ENCODE assay signal across 16 cellular contexts in the genomic region with DNA sequence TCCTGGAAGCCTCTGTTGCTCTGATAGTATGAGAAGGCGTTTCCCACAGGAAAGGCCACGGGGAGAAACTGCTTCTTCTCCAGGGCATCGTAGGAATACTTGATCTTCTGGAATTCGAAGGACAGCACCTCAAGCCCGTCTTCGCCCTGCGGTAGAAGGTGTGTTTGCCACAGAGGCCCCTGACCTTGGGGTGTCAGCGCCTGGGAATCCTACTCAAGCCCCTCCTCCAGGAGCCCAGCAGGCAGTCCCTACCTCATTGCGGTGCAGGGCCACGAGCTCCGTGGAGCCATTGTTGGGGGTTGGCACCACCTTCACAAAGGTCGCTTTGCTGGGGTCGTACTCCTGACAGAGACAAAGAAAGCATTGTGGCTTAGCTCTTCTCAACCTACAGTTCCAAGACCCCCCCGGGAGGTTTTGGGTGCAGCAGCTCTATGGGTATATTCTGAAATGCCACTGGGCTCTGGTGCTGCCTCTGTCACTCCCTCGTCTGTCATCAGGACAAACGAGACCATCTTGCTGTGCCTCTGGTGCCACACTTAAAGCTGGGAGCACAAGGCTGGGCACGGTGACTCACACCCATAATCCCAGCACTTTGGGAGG. TPM values are rescaled to one million over a fixed set of nuclear protein-coding genes. Genes with fewer than 3 reads are reported as not detected.
DNase-seq lines count a peak whose midpoint lies in the region; ATAC-seq, FAIRE-seq and TF ChIP-seq lines count a peak whose summit lies in the region.
"Had no signal": no experiment of that assay in that cellular context is flagged by ENCODE, and none has a peak within 500 bp of the region (broad histone marks: within the 10 kb centered on the region; RNA-seq: fewer than 3 reads in every experiment).

No MANE protein-coding gene starts in this region.

- peaks cover 38% of the 10 kb centered on the region for H3K36me3 ChIP-seq in CD8-positive, alpha-beta T cell (ENCODE audit: insufficient read depth, low read length)
- H3K36me3 ChIP-seq in GM23338 (ENCODE audit: insufficient read depth), result peaks cover 22% of the 10 kb centered on the region; the same call in 1 of the 2 replicates
- H3K36me3 ChIP-seq in GM12878 (ENCODE audit: control insufficient read depth in 2 of 2, insufficient read depth in 2 of 2, low read length in 1 of 2), result peaks cover 30 to 37% of the 10 kb centered on the region in 2 experiments
- H3K36me3 ChIP-seq in osteoblast (ENCODE audit: insufficient read depth, low read length), result peaks cover 45% of the 10 kb centered on the region
- peaks cover 45 to 55% (median 54%) of the 10 kb centered on the region in 4 donors for H3K36me3 ChIP-seq in stomach

- H3K9me2 ChIP-seq in GM23338 (ENCODE audit: insufficient read depth), result no peaks in the 10 kb centered on the region

- H3K27ac Mint-ChIP-seq in CD8-positive, alpha-beta T cell, result peak overlapping the region; percentile 41
- H3K27ac Mint-ChIP-seq in GM23338, result peak overlapping the region; percentile 27; the same call in 1 of the 2 replicates
- H3K27ac Mint-ChIP-seq in CD4-positive, alpha-beta T cell, result no peak overlapping the region
- H3K27ac Mint-ChIP-seq: B cell had no signal

- H3K4me3 Mint-ChIP-seq in CD8-positive, alpha-beta T cell, result no peak overlapping the region
- no peak overlapping the region for H3K4me3 Mint-ChIP-seq in GM23338
- H3K4me3 Mint-ChIP-seq in CD4-positive, alpha-beta T cell, result no peak overlapping the region
- H3K4me3 Mint-ChIP-seq: B cell had no signal

- FAIRE-seq in GM12878 (lab: Jason Lieb, UNC), result no peak
- FAIRE-seq: HTR-8/SVneo had no signal

- H3F3A ChIP-seq in GM23338 (replicated peaks; ENCODE audit: low read depth), result peaks cover 12% of the 10 kb centered on the region; the same call in 1 of the 2 replicates

- H3K9me3 ChIP-seq in CD8-positive, alpha-beta T cell (ENCODE audit: low read length), result no peaks in the 10 kb centered on the region
- H3K9me3 ChIP-seq in GM12878 (replicated peaks; ENCODE audit: control insufficient read depth, insufficient read depth, low read length) (no peaks in the 10 kb centered on the region), osteoblast (ENCODE audit: low read depth, low read length) (no peaks in the 10 kb centered on the region), stomach (no peaks in the 10 kb centered on the region)
- no peaks in the 10 kb centered on the region for H3K9me3 ChIP-seq in CD4-positive, alpha-beta T cell (ENCODE audit: control insufficient read depth, low read length)

- H3K4me1 Mint-ChIP-seq in CD8-positive, alpha-beta T cell (ENCODE audit: low read depth), result peaks cover 27% of the 10 kb centered on the region
- H3K4me1 Mint-ChIP-seq in GM23338, result peaks cover 18% of the 10 kb centered on the region
- peaks cover 34% of the 10 kb centered on the region for H3K4me1 Mint-ChIP-seq in CD4-positive, alpha-beta T cell (ENCODE audit: low read depth)

- TF ChIP-seq EP300 in GM12878 (IDR thresholded peaks at IDR 0.05; ENCODE audit: borderline replicate concordance in 1 of 2, control insufficient read depth in 1 of 2, low read depth in 2 of 2, low read length in 2 of 2), result no peak
- TF ChIP-seq EP300 in stomach (IDR thresholded peaks at IDR 0.05), result no peak

- SMC1A ChIA-PET in GM12878 (lab: Charles Lee; ENCODE audit: uncharacterized antibody, unreplicated experiment), result interaction anchor here (0.8 kb wide), 1 partner anchor 16 kb away, joined by 3 read pairs; the partner anchor contains the start of gene GMIP

- no peaks in the 10 kb centered on the region for H3K27me3 Mint-ChIP-seq in CD8-positive, alpha-beta T cell (ENCODE audit: low read depth)
- H3K27me3 Mint-ChIP-seq in GM23338 (ENCODE audit: insufficient read depth, low read depth, poor library complexity), result peaks cover 10% of the 10 kb centered on the region
- H3K27me3 Mint-ChIP-seq in CD4-positive, alpha-beta T cell, result no peaks in the 10 kb centered on the region
- H3K27me3 Mint-ChIP-seq: B cell; CD4-positive, CD25-positive, alpha-beta regulatory T cell had no signal

- no peak overlapping the region; the same call in 1 of the 2 replicates for H3K9ac ChIP-seq in GM12878 (ENCODE audit: control insufficient read depth, insufficient read depth, low read length)

- in situ Hi-C loops in GM12878 (cut with MboI), result loop anchor here (10.0 kb wide), 1 partner anchor 1365 kb away; the partner anchor contains the start of gene ZNF430

- BruUV-seq in GM12878 (replicated peaks; lab: Mats Ljungman, UMichigan), result no TSS peak

- no peak for ATAC-seq in CD8-positive, alpha-beta T cell
- ATAC-seq in GM23338 (no peak), GM12878 (no peak), HG02763 (IDR thresholded peaks at IDR 0.05; ENCODE audit: unreplicated experiment) (no peak)
- ATAC-seq in CD4-positive, alpha-beta T cell (ENCODE audit: poor library complexity), result no peak

- peaks cover 72% of the 10 kb centered on the region for H3K36me3 Mint-ChIP-seq in CD8-positive, alpha-beta T cell
- H3K36me3 Mint-ChIP-seq in GM23338 (ENCODE audit: low read depth), result peaks cover 62% of the 10 kb centered on the region
- H3K36me3 Mint-ChIP-seq in CD4-positive, alpha-beta T cell (ENCODE audit: low read depth), result peaks cover 75% of the 10 kb centered on the region

- no peak overlapping the region for H3K4me3 ChIP-seq in CD8-positive, alpha-beta T cell (ENCODE audit: low read depth, low read length)
- H3K4me3 ChIP-seq in GM23338 (no peak overlapping the region), GM12878 (no peak overlapping the region), osteoblast (ENCODE audit: insufficient read depth, low read length) (no peak overlapping the region), stomach (no peak overlapping the region)

- peaks cover 21% of the 10 kb centered on the region for H3K4me1 ChIP-seq in CD8-positive, alpha-beta T cell (ENCODE audit: insufficient read depth, low read length)
- peaks cover 9% of the 10 kb centered on the region for H3K4me1 ChIP-seq in GM23338 (ENCODE audit: insufficient read depth)
- H3K4me1 ChIP-seq in GM12878 (ENCODE audit: control insufficient read depth, insufficient read depth, low read length), result peaks cover 4% of the 10 kb centered on the region; the same call in 1 of the 2 replicates
- peaks cover 12% of the 10 kb centered on the region for H3K4me1 ChIP-seq in osteoblast (ENCODE audit: insufficient read depth, low read length)
- H3K4me1 ChIP-seq in stomach, result peaks cover 10 to 32% (median 25%) of the 10 kb centered on the region in 4 donors

- intact Hi-C loops in CD8-positive, alpha-beta T cell (cut with DNase I, micrococcal nuclease), result loop anchor here (2.0 to 10.0 kb wide), 4 partner anchors 163 to 467 kb away; partner anchors contain the start of genes GATAD2A (in 2 of the 2), BORCS8 (in 1 of the 2), RFXANK (in 1 of the 2) and ZNF506 (in 1 of the 2)
- intact Hi-C loops in GM12878 (cut with micrococcal nuclease; ENCODE audit: unreplicated experiment), result loop anchor here (5.0 to 10.0 kb wide), 2 partner anchors 163 to 245 kb away; partner anchors contain the start of genes ZNF506 and ZNF93
- intact Hi-C loops in stomach (cut with DNase I; ENCODE audit: low total_unique reads), result no loop called here
- intact Hi-C loops in CD4-positive, alpha-beta T cell (cut with DNase I, micrococcal nuclease), result loop anchor here (5.0 kb wide), 3 partner anchors 163 to 337 kb away; partner anchors contain the start of genes MAU2 (in 1 of the 2), SUGP1 (in 1 of the 2), ZNF253 (in 1 of the 2) and ZNF506 (in 1 of the 2)

- H4K20me1 ChIP-seq in GM23338 (replicated peaks; ENCODE audit: insufficient read depth), result peaks cover 12% of the 10 kb centered on the region
- H4K20me1 ChIP-seq in GM12878 (ENCODE audit: control insufficient read depth, insufficient read depth), result no peaks in the 10 kb centered on the region
- H4K20me1 ChIP-seq in osteoblast (ENCODE audit: insufficient read depth, low read length), result peaks cover 22% of the 10 kb centered on the region

- TF ChIP-seq POLR2A in GM12878 (IDR thresholded peaks at IDR 0.05; ENCODE audit: low read depth, low read length) (no peak), stomach (IDR thresholded peaks at IDR 0.05) (no peak)

- WGBS in GM12878 (ENCODE audit: insufficient coverage, insufficient replicate concordance, low lambda C conversion rate, missing lambda C conversion rate), result 96% methylated on average over 17 of the region's 17 CpGs
- WGBS in stomach, 5 donors, result 81 to 87% (median 84%) methylated on average over 14 to 17 of the region's 17 CpGs

- peaks cover 44% of the 10 kb centered on the region for H3K79me2 ChIP-seq in GM23338 (replicated peaks; ENCODE audit: insufficient read depth)
- H3K79me2 ChIP-seq in GM12878 (ENCODE audit: control insufficient read depth, insufficient read depth, low read length), result peaks cover 40% of the 10 kb centered on the region
- H3K79me2 ChIP-seq in osteoblast (ENCODE audit: insufficient read depth, low read length), result peaks cover 43% of the 10 kb centered on the region

- H2AFZ ChIP-seq in GM23338 (no peak overlapping the region), GM12878 (ENCODE audit: control insufficient read depth, low read depth, low read length) (no peak overlapping the region), osteoblast (ENCODE audit: low read length) (no peak overlapping the region)

- no peaks in the 10 kb centered on the region for H3K27me3 ChIP-seq in CD8-positive, alpha-beta T cell (ENCODE audit: insufficient read depth, low read length)
- H3K27me3 ChIP-seq in GM23338 (ENCODE audit: insufficient read depth) (no peaks in the 10 kb centered on the region), GM12878 (replicated peaks in 1 of 2; ENCODE audit: control insufficient read depth in 2 of 2, insufficient read depth in 2 of 2, low read length in 1 of 2) (no peaks in the 10 kb centered on the region), osteoblast (ENCODE audit: insufficient read depth, low read length) (no peaks in the 10 kb centered on the region), stomach (no peaks in the 10 kb centered on the region)
- no peaks in the 10 kb centered on the region for H3K27me3 ChIP-seq in CD4-positive, alpha-beta T cell (ENCODE audit: control insufficient read depth, insufficient read depth, low read length)

- no peak overlapping the region for H3K27ac ChIP-seq in CD8-positive, alpha-beta T cell (ENCODE audit: low read depth, low read length)
- no peak overlapping the region for H3K27ac ChIP-seq in GM23338 (ENCODE audit: low read depth)
- no peak overlapping the region for H3K27ac ChIP-seq in GM12878 (ENCODE audit: control insufficient read depth, insufficient read depth)
- no peak overlapping the region for H3K27ac ChIP-seq in osteoblast (ENCODE audit: low read depth, low read length)
- no peak overlapping the region for H3K27ac ChIP-seq in stomach
- no peak overlapping the region for H3K27ac ChIP-seq in CD4-positive, alpha-beta T cell (ENCODE audit: low read depth, low read length)
- H3K27ac ChIP-seq: HL-60 had no signal

- DNase-seq in CD8-positive, alpha-beta T cell, result no peak
- DNase-seq in GM23338 (ENCODE audit: low spot score) (no peak), GM12878 (ENCODE audit: low read depth, low spot score) (no peak), osteoblast (ENCODE audit: insufficient read length, low spot score, missing footprints) (peak; percentile 52), stomach (no peak)
- no peak for DNase-seq in CD4-positive, alpha-beta T cell
- DNase-seq: Calu3; CD4-positive, CD25-positive, alpha-beta regulatory T cell; HCEC 1CT; NCI-H187 treated with DMSO at 0.1 percent for 48 hours; NCI-H69; OCI-M1 had no signal

- no peak overlapping the region for H3K4me2 ChIP-seq in GM23338
- peak overlapping the region; percentile 31; the same call in 1 of the 2 replicates for H3K4me2 ChIP-seq in GM12878 (ENCODE audit: control insufficient read depth, insufficient read depth)
- no peak overlapping the region for H3K4me2 ChIP-seq in osteoblast (ENCODE audit: insufficient read depth, low read length)

- no peaks in the 10 kb centered on the region for H3K9me3 Mint-ChIP-seq in CD8-positive, alpha-beta T cell
- no peaks in the 10 kb centered on the region for H3K9me3 Mint-ChIP-seq in GM23338
- peaks cover 2% of the 10 kb centered on the region for H3K9me3 Mint-ChIP-seq in CD4-positive, alpha-beta T cell

- CTCF ChIA-PET in CD8-positive, alpha-beta T cell (lab: Charles Lee), result interaction anchor here (1.2 to 1.4 kb wide), 3 partner anchors 16 to 127 kb away, joined by 3 to 4 read pairs (median 4); partner anchors contain the start of gene GMIP
- CTCF ChIA-PET in GM12878 (lab: Yijun Ruan, JAX), result interaction anchor here (2.8 to 3.5 kb wide), 2 partner anchors 16 to 127 kb away, joined by 10 to 28 read pairs; partner anchors contain the start of gene GMIP
- CTCF ChIA-PET in CD4-positive, alpha-beta T cell (lab: Charles Lee), result no interaction called here

- TF ChIP-seq RAD21 in GM12878 (IDR thresholded peaks at IDR 0.05; ENCODE audit: insufficient read depth, low read depth, low read length), result no peak

- RAD21 ChIA-PET in GM12878 (lab: Charles Lee; ENCODE audit: unreplicated experiment), result no interaction called here

- POLR2A ChIA-PET in CD8-positive, alpha-beta T cell (lab: Charles Lee), result no interaction called here
- POLR2A ChIA-PET in GM12878 (lab: Charles Lee), result no interaction called here
- POLR2A ChIA-PET in CD4-positive, alpha-beta T cell (lab: Charles Lee), result no interaction called here

- TF ChIP-seq CTCF in CD8-positive, alpha-beta T cell (IDR thresholded peaks at IDR 0.05), result no peak
- TF ChIP-seq CTCF in GM23338 (conservative IDR thresholded peaks at IDR 0.05; ENCODE audit: low read depth in 2 of 2), result no peak
- no peak for TF ChIP-seq CTCF in GM12878 (IDR thresholded peaks at IDR 0.05 in 2 of 3, conservative IDR thresholded peaks at IDR 0.05 in 1 of 3; ENCODE audit: control insufficient read depth in 2 of 3, extremely low read depth in 1 of 3, insufficient read depth in 1 of 3, low read depth in 3 of 3, low read length in 3 of 3)
- no peak for TF ChIP-seq CTCF in osteoblast (IDR thresholded peaks at IDR 0.05; ENCODE audit: extremely low read depth, low read depth, low read length)
- no peak for TF ChIP-seq CTCF in stomach (IDR thresholded peaks at IDR 0.05)
- no peak for TF ChIP-seq CTCF in CD4-positive, alpha-beta T cell (IDR thresholded peaks at IDR 0.05)

RNA-seq across cellular contexts. Expression of gene ATP13A1, which starts 3.7 kb away (rescaled TPM):
- total RNA-seq in CD8-positive, alpha-beta T cell, result 10 to 100 TPM; 79.4 to 87.9 TPM
- total RNA-seq in GM23338 (2014; rRNA removed; shearing (Covaris generic)), result 109 and 307 TPM in 2 replicates
- 38.1 and 41.5 TPM in 2 replicates for polyA plus RNA-seq in GM23338 (2016; fragmentation: Nextera tagmentation; extraction: Ambion mirVana)
- total RNA-seq in GM12878 (2013; cell fraction: nucleolus; rRNA removed), result 216 and 273 TPM in 2 replicates
- 33.1 and 38.1 TPM in 2 replicates for total RNA-seq in GM12878 (2014; rRNA removed)
- 12.9 and 17.4 TPM in 2 replicates for total RNA-seq in GM12878 (2014; rRNA removed; fragmentation: Illumina TruSeq; extraction: Trizol)
- 90.3 and 91.0 TPM in 2 replicates for total RNA-seq in GM12878 (2021)
- polyA plus RNA-seq in GM12878 (2011; ENCODE audit: low read depth), result 23.1 TPM
- polyA plus RNA-seq in GM12878 (2011; rRNA removed), result 14.0 and 21.4 TPM in 2 replicates
- 32.9 and 38.0 TPM in 2 replicates for polyA plus RNA-seq in GM12878 (2011; cell fraction: cytosol; rRNA removed)
- polyA plus RNA-seq in GM12878 (2011; cell fraction: nucleus; rRNA removed), result 424 and 553 TPM in 2 replicates
- polyA plus RNA-seq in GM12878 (2012), result 57.4 and 58.7 TPM in 2 replicates
- 13.1 and 21.1 TPM in 2 replicates for polyA plus RNA-seq in GM12878 (2014; fragmentation: Illumina TruSeq; extraction: Trizol)
- polyA plus RNA-seq in GM12878 (2014; fragmentation: Nextera tagmentation; extraction: Ambion mirVana), result 1 to 10 TPM in 1 of 2 experiments, under 1 TPM in 1; 0.37 to 1.4 TPM
- polyA plus RNA-seq in GM12878 (2014; rRNA removed), result 51.7 and 68.6 TPM in 2 replicates
- 10 to 100 TPM; 67.8 to 74.3 TPM for polyA plus RNA-seq in GM12878 (2016; fragmentation: Nextera tagmentation; extraction: Ambion mirVana)
- 72.7 and 99.8 TPM in 2 replicates for polyA minus RNA-seq in GM12878 (2011; rRNA and poly(A)+ RNA removed)
- polyA minus RNA-seq in GM12878 (2011; cell fraction: cytosol; rRNA and poly(A)+ RNA removed), result 31.8 and 45.4 TPM in 2 replicates
- 139 and 201 TPM in 2 replicates for polyA minus RNA-seq in GM12878 (2011; cell fraction: nucleus; rRNA and poly(A)+ RNA removed)
- total RNA-seq in osteoblast, result 43.3 and 65.9 TPM in 2 replicates
- total RNA-seq in stomach, result 100 to 1,000 TPM in 3 of 5 donors, 10 to 100 TPM in 2; 30.1 to 451 (median 204) TPM
- polyA plus RNA-seq in stomach, result 10 to 100 TPM; 17.3 to 35.4 (median 25.1) TPM
- total RNA-seq in CD4-positive, alpha-beta T cell, result 10 to 100 TPM; 84.8 to 87.6 TPM

RNA-seq across cellular contexts. Expression of gene ZNF101, which starts 8.9 kb away (rescaled TPM):
- total RNA-seq in CD8-positive, alpha-beta T cell, result 10 to 100 TPM; 71.2 to 75.5 TPM
- 46.4 and 51.0 TPM in 2 replicates for total RNA-seq in GM23338 (2014; rRNA removed; shearing (Covaris generic))
- polyA plus RNA-seq in GM23338 (2016; fragmentation: Nextera tagmentation; extraction: Ambion mirVana), result 47.9 and 52.9 TPM in 2 replicates
- 29.0 and 31.2 TPM in 2 replicates for total RNA-seq in GM12878 (2013; cell fraction: nucleolus; rRNA removed)
- 16.9 and 20.9 TPM in 2 replicates for total RNA-seq in GM12878 (2014; rRNA removed)
- total RNA-seq in GM12878 (2014; rRNA removed; fragmentation: Illumina TruSeq; extraction: Trizol), result 25.1 and 28.0 TPM in 2 replicates
- total RNA-seq in GM12878 (2021), result 22.2 and 22.8 TPM in 2 replicates
- 10.3 TPM for polyA plus RNA-seq in GM12878 (2011; ENCODE audit: low read depth)
- 40.5 and 71.0 TPM in 2 replicates for polyA plus RNA-seq in GM12878 (2011; rRNA removed)
- polyA plus RNA-seq in GM12878 (2011; cell fraction: cytosol; rRNA removed), result 15.3 and 15.6 TPM in 2 replicates
- 10.8 and 14.1 TPM in 2 replicates for polyA plus RNA-seq in GM12878 (2011; cell fraction: nucleus; rRNA removed)
- 12.2 and 15.0 TPM in 2 replicates for polyA plus RNA-seq in GM12878 (2012)
- polyA plus RNA-seq in GM12878 (2014; fragmentation: Illumina TruSeq; extraction: Trizol), result 19.3 and 24.1 TPM in 2 replicates
- 10 to 100 TPM; 20.4 to 21.3 TPM for polyA plus RNA-seq in GM12878 (2014; fragmentation: Nextera tagmentation; extraction: Ambion mirVana)
- 15.2 and 15.9 TPM in 2 replicates for polyA plus RNA-seq in GM12878 (2014; rRNA removed)
- polyA plus RNA-seq in GM12878 (2016; fragmentation: Nextera tagmentation; extraction: Ambion mirVana), result 10 to 100 TPM; 16.3 to 17.1 TPM
- 27.3 and 28.5 TPM in 2 replicates for polyA minus RNA-seq in GM12878 (2011; rRNA and poly(A)+ RNA removed)
- 7.6 and 8.9 TPM in 2 replicates for polyA minus RNA-seq in GM12878 (2011; cell fraction: cytosol; rRNA and poly(A)+ RNA removed)
- 7.4 and 13.6 TPM in 2 replicates for polyA minus RNA-seq in GM12878 (2011; cell fraction: nucleus; rRNA and poly(A)+ RNA removed)
- total RNA-seq in osteoblast, result 7.2 and 9.4 TPM in 2 replicates
- 1 to 10 TPM; 2.2 to 8.8 (median 3.0) TPM for total RNA-seq in stomach
- polyA plus RNA-seq in stomach, result 1 to 10 TPM; 5.5 to 9.1 (median 7.2) TPM
- total RNA-seq in CD4-positive, alpha-beta T cell, result 10 to 100 TPM; 58.8 to 60.6 TPM

RNA-seq across cellular contexts. Expression of gene GMIP, which starts 16.3 kb away (rescaled TPM):
- total RNA-seq in CD8-positive, alpha-beta T cell, result 10 to 100 TPM; 82.7 to 85.7 TPM
- 19.8 and 22.1 TPM in 2 replicates for total RNA-seq in GM23338 (2014; rRNA removed; shearing (Covaris generic))
- polyA plus RNA-seq in GM23338 (2016; fragmentation: Nextera tagmentation; extraction: Ambion mirVana) (5.1 and 6.2 TPM in 2 replicates), GM12878 (2011; rRNA removed) (6.0 and 10.0 TPM in 2 replicates), GM12878 (2014; fragmentation: Illumina TruSeq; extraction: Trizol) (16.3 and 20.0 TPM in 2 replicates), GM12878 (2014; fragmentation: Nextera tagmentation; extraction: Ambion mirVana) (1 to 10 TPM; 1.5 to 2.8 TPM), GM12878 (2014; rRNA removed) (32.9 and 39.9 TPM in 2 replicates), GM12878 (2016; fragmentation: Nextera tagmentation; extraction: Ambion mirVana) (10 to 100 TPM; 24.7 to 30.9 TPM), stomach (10 to 100 TPM in 2 of 3 donors, 1 to 10 TPM in 1; 5.2 to 11.9 (median 10.3) TPM)
- 61.6 and 65.3 TPM in 2 replicates for total RNA-seq in GM12878 (2013; cell fraction: nucleolus; rRNA removed)
- total RNA-seq in GM12878 (2014; rRNA removed) (35.1 and 39.6 TPM in 2 replicates), GM12878 (2014; rRNA removed; fragmentation: Illumina TruSeq; extraction: Trizol) (10.9 and 11.9 TPM in 2 replicates), GM12878 (2021) (58.4 and 63.5 TPM in 2 replicates), osteoblast (4.7 and 6.5 TPM in 2 replicates), stomach (10 to 100 TPM in 4 of 5 donors, 1 to 10 TPM in 1; 5.3 to 96.2 (median 35.0) TPM)
- 16.4 TPM for polyA plus RNA-seq in GM12878 (2011; ENCODE audit: low read depth)
- 14.1 and 15.4 TPM in 2 replicates for polyA plus RNA-seq in GM12878 (2011; cell fraction: cytosol; rRNA removed)
- 72.6 and 88.7 TPM in 2 replicates for polyA plus RNA-seq in GM12878 (2011; cell fraction: nucleus; rRNA removed)
- polyA plus RNA-seq in GM12878 (2012), result 43.1 and 45.9 TPM in 2 replicates
- polyA minus RNA-seq in GM12878 (2011; rRNA and poly(A)+ RNA removed), result 17.5 and 19.3 TPM in 2 replicates
- polyA minus RNA-seq in GM12878 (2011; cell fraction: cytosol; rRNA and poly(A)+ RNA removed), result 14.8 and 15.9 TPM in 2 replicates
- 14.1 and 26.4 TPM in 2 replicates for polyA minus RNA-seq in GM12878 (2011; cell fraction: nucleus; rRNA and poly(A)+ RNA removed)
- 10 to 100 TPM; 89.6 to 97.0 TPM for total RNA-seq in CD4-positive, alpha-beta T cell

RNA-seq across cellular contexts. Expression of gene LPAR2, which starts 31.7 kb away (rescaled TPM):
- total RNA-seq in CD8-positive, alpha-beta T cell, result 10 to 100 TPM; 63.8 to 67.4 TPM
- total RNA-seq in GM23338 (2014; rRNA removed; shearing (Covaris generic)), result 49.5 and 63.1 TPM in 2 replicates
- polyA plus RNA-seq in GM23338 (2016; fragmentation: Nextera tagmentation; extraction: Ambion mirVana) (35.8 and 39.4 TPM in 2 replicates), GM12878 (2011; rRNA removed) (6.6 and 9.0 TPM in 2 replicates), GM12878 (2014; fragmentation: Illumina TruSeq; extraction: Trizol) (8.6 and 12.6 TPM in 2 replicates), GM12878 (2014; fragmentation: Nextera tagmentation; extraction: Ambion mirVana) (1 to 10 TPM in 1 of 2 experiments, under 1 TPM in 1; 0.98 to 3.2 TPM), GM12878 (2014; rRNA removed) (17.3 and 23.8 TPM in 2 replicates), GM12878 (2016; fragmentation: Nextera tagmentation; extraction: Ambion mirVana) (10 to 100 TPM in 1 of 2 experiments, 1 to 10 TPM in 1; 8.5 to 12.0 TPM), stomach (10 to 100 TPM; 14.4 to 23.0 (median 15.0) TPM)
- total RNA-seq in GM12878 (2013; cell fraction: nucleolus; rRNA removed), result 72.5 and 74.5 TPM in 2 replicates
- total RNA-seq in GM12878 (2014; rRNA removed) (9.4 and 11.3 TPM in 2 replicates), GM12878 (2014; rRNA removed; fragmentation: Illumina TruSeq; extraction: Trizol) (5.0 and 6.3 TPM in 2 replicates), GM12878 (2021) (19.0 and 22.9 TPM in 2 replicates), osteoblast (0.72 and 0.88 TPM in 2 replicates), stomach (100 to 1,000 TPM in 1 of 5 donors, 10 to 100 TPM in 2, 1 to 10 TPM in 2; 4.1 to 156 (median 25.9) TPM)
- 13.9 TPM for polyA plus RNA-seq in GM12878 (2011; ENCODE audit: low read depth)
- 13.3 and 17.0 TPM in 2 replicates for polyA plus RNA-seq in GM12878 (2011; cell fraction: cytosol; rRNA removed)
- polyA plus RNA-seq in GM12878 (2011; cell fraction: nucleus; rRNA removed), result 116 and 130 TPM in 2 replicates
- 19.2 and 19.8 TPM in 2 replicates for polyA plus RNA-seq in GM12878 (2012)
- 6.9 and 11.5 TPM in 2 replicates for polyA minus RNA-seq in GM12878 (2011; rRNA and poly(A)+ RNA removed)
- 4.7 and 6.7 TPM in 2 replicates for polyA minus RNA-seq in GM12878 (2011; cell fraction: cytosol; rRNA and poly(A)+ RNA removed)
- 9.2 and 13.2 TPM in 2 replicates for polyA minus RNA-seq in GM12878 (2011; cell fraction: nucleus; rRNA and poly(A)+ RNA removed)
- 10 to 100 TPM; 85.9 to 93.7 TPM for total RNA-seq in CD4-positive, alpha-beta T cell

RNA-seq across cellular contexts. Expression of gene PBX4, which starts 41.3 kb away (rescaled TPM):
- 10 to 100 TPM; 44.4 to 48.8 TPM for total RNA-seq in CD8-positive, alpha-beta T cell
- 1.5 and 2.6 TPM in 2 replicates for total RNA-seq in GM23338 (2014; rRNA removed; shearing (Covaris generic))
- 4.1 and 5.3 TPM in 2 replicates for polyA plus RNA-seq in GM23338 (2016; fragmentation: Nextera tagmentation; extraction: Ambion mirVana)
- total RNA-seq in GM12878 (2013; cell fraction: nucleolus; rRNA removed), result 65.0 and 68.4 TPM in 2 replicates
- 7.1 and 10.1 TPM in 2 replicates for total RNA-seq in GM12878 (2014; rRNA removed)
- 3.9 and 4.4 TPM in 2 replicates for total RNA-seq in GM12878 (2014; rRNA removed; fragmentation: Illumina TruSeq; extraction: Trizol)
- total RNA-seq in GM12878 (2021), result 7.7 and 9.6 TPM in 2 replicates
- polyA plus RNA-seq in GM12878 (2011; ENCODE audit: low read depth), result 1.6 TPM
- 12.6 and 15.8 TPM in 2 replicates for polyA plus RNA-seq in GM12878 (2011; rRNA removed)
- 21.2 and 27.3 TPM in 2 replicates for polyA plus RNA-seq in GM12878 (2011; cell fraction: cytosol; rRNA removed)
- polyA plus RNA-seq in GM12878 (2011; cell fraction: nucleus; rRNA removed), result 40.2 and 55.3 TPM in 2 replicates
- polyA plus RNA-seq in GM12878 (2012), result 6.5 and 8.8 TPM in 2 replicates
- 1.5 and 3.5 TPM in 2 replicates for polyA plus RNA-seq in GM12878 (2014; fragmentation: Illumina TruSeq; extraction: Trizol)
- under 1 TPM; 0.18 to 0.75 TPM for polyA plus RNA-seq in GM12878 (2014; fragmentation: Nextera tagmentation; extraction: Ambion mirVana)
- polyA plus RNA-seq in GM12878 (2014; rRNA removed), result 17.3 and 18.8 TPM in 2 replicates
- polyA plus RNA-seq in GM12878 (2016; fragmentation: Nextera tagmentation; extraction: Ambion mirVana), result 1 to 10 TPM; 2.7 to 4.1 TPM
- 12.6 and 18.7 TPM in 2 replicates for polyA minus RNA-seq in GM12878 (2011; rRNA and poly(A)+ RNA removed)
- polyA minus RNA-seq in GM12878 (2011; cell fraction: cytosol; rRNA and poly(A)+ RNA removed), result 3.2 and 7.9 TPM in 2 replicates
- 11.8 and 20.4 TPM in 2 replicates for polyA minus RNA-seq in GM12878 (2011; cell fraction: nucleus; rRNA and poly(A)+ RNA removed)
- total RNA-seq in osteoblast, result 0.36 and 0.88 TPM in 2 replicates
- total RNA-seq in stomach, result 10 to 100 TPM in 2 of 5 donors, 1 to 10 TPM in 2, not detected in 1; 2.0 to 60.7 (median 17.5) TPM
- polyA plus RNA-seq in stomach, result 1 to 10 TPM; 2.9 to 4.9 (median 2.9) TPM
- 10 to 100 TPM; 50.1 to 51.8 TPM for total RNA-seq in CD4-positive, alpha-beta T cell
